ENCODE assay signal across 30 cellular contexts in the genomic region with DNA sequence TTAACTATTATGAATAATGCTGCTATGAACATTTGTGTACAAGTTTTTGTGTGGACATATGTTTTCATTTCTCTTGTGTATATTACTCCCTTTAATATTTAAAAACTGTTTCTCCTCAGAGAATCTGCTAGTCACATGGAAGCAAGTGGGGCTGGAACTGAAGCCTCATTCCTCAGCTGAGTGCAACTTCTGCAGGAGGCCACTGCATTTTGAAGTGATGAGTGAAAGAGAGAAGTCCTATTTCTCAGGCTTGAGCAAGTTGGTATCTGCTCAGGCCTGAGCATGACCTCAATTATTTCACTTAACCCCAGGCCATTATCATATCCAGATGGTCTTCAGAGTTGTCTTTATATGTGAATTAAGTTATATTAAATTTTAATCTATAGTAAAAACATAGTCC. TPM values are rescaled to one million over a fixed set of nuclear protein-coding genes. Genes with fewer than 3 reads are reported as not detected.
"Had no signal": no experiment of that assay in that cellular context is flagged by ENCODE, and none has a peak within 500 bp of the region (broad histone marks: within the 10 kb centered on the region; RNA-seq: fewer than 3 reads in every experiment).

No MANE protein-coding gene starts in this region.

- H3K9ac ChIP-seq: parathyroid adenoma had no signal

- DNase-seq: activated B cell treated with CpG ODN at 0.5 μM for 24 hours; activated CD4-positive, alpha-beta T cell treated with anti-CD3 and anti-CD28 coated beads for 36 hours; activated CD4-positive, alpha-beta T cell treated with anti-CD3 and anti-CD28 coated beads, Interleukin-2, amount 50 U/mL, for 4 hours; activated CD8-positive, alpha-beta memory T cell treated with anti-CD3 and anti-CD28 coated beads for 24 hours; activated CD8-positive, alpha-beta memory T cell treated with anti-CD3 and anti-CD28 coated beads, Interleukin-2, amount 50 U/mL, for 4 hours; activated naive CD4-positive, alpha-beta T cell treated with Interleukin-2 at 50 U/mL for 16 hours; activated naive CD8-positive, alpha-beta T cell treated with anti-CD3 and anti-CD28 coated beads, Interleukin-2, amount 10 ng/mL, durations not matched to agents 7 days and 5 days; activated T-cell treated with anti-CD3 and anti-CD28 coated beads, Interleukin-2, amount 50 U/mL, for 4 hours; cerebellar nuclear complex; cortex of kidney; glutamatergic neuron; hippocampal formation; islet precursor cell; left cardiac atrium; nephron progenitor cell; nucleus accumbens; stimulated activated CD4-positive, alpha-beta T cell treated with anti-CD3 and anti-CD28 coated beads, Interleukin-1b, Interleukin-23, amount 100 ng/mL, for 48 hours; stomach; transverse colon; uterus had no signal

- H3K36me3 ChIP-seq: uterus had no signal

- H3K4me3 ChIP-seq: mucosa of descending colon, skin epidermis, stomach, transverse colon, uterus had no signal

- ATAC-seq: activated CD4-positive, alpha-beta T cell treated with anti-CD3 and anti-CD28 coated beads for 36 hours; activated T-cell treated with anti-CD3 and anti-CD28 coated beads, Interleukin-2, amount 50 U/mL, for 4 hours; left cardiac atrium; mucosa of descending colon; right cardiac atrium; stimulated activated memory B cell treated with anti-CD40 and anti-IgM and Interleukin-4, amounts not matched to agents 10 μg/mL and 1 μg/mL and 100 μg/mL, for 72 hours had no signal

- H3K9me3 ChIP-seq: mucosa of descending colon, stomach, transverse colon, uterus had no signal

- H2AFZ ChIP-seq: parathyroid adenoma had no signal

- H3K79me2 ChIP-seq: parathyroid adenoma had no signal

- H3K27ac ChIP-seq: parathyroid adenoma, transverse colon, uterus had no signal

- H3K27me3 ChIP-seq: stomach, transverse colon, uterus had no signal

RNA-seq across cellular contexts. Expression of gene TLR9, which starts 11.5 kb away (rescaled TPM):
- total RNA-seq: epithelial cell of proximal tubule, frontal cortex, liver, pulmonary artery endothelial cell, stomach, temporal lobe had no signal
